ENCODE assay signal across 12 cellular contexts in genomic region chr12:34402899-34403705, GRCh38.
DNase-seq lines count a peak whose midpoint lies in the region; ATAC-seq and TF ChIP-seq lines count a peak whose summit lies in the region.
"Had no signal": no experiment of that assay in that cellular context is flagged by ENCODE, and none has a peak within 500 bp of the region (broad histone marks: within the 10 kb centered on the region; RNA-seq: fewer than 3 reads in every experiment).

No MANE protein-coding gene starts in this region.

- no peaks in the 10 kb centered on the region for H3K36me3 ChIP-seq in RWPE2 (ENCODE audit: low read depth)
- no peaks in the 10 kb centered on the region for H3K36me3 ChIP-seq in trophoblast cell (ENCODE audit: control insufficient read depth in 1 of 2, insufficient read depth in 2 of 2, low read length in 2 of 2)
- no peaks in the 10 kb centered on the region for H3K36me3 ChIP-seq in MG63

- H3K9me3 ChIP-seq in RWPE2 (ENCODE audit: severe bottlenecking) = peaks cover 11% of the 10 kb centered on the region
- H3K9me3 ChIP-seq in trophoblast cell (ENCODE audit: insufficient read depth, low read depth, low read length) = peaks cover 90% of the 10 kb centered on the region
- no peaks in the 10 kb centered on the region; the same call in 1 of the 2 replicates for H3K9me3 ChIP-seq in MG63

- no peak overlapping the region for H3K27ac ChIP-seq in RWPE2 (ENCODE audit: poor library complexity, severe bottlenecking)
- no peak overlapping the region for H3K27ac ChIP-seq in trophoblast cell (ENCODE audit: low read depth, low read length)

- no peak overlapping the region for H3K23ac ChIP-seq in trophoblast cell (ENCODE audit: low read length)

- H2BK120ac ChIP-seq in trophoblast cell (ENCODE audit: insufficient read depth, low read length, poor library complexity) = no peak overlapping the region

- intact Hi-C loops in Right ventricle myocardium inferior (cut with DNase I) = no loop called here

- H2BK5ac ChIP-seq in trophoblast cell (ENCODE audit: low read depth, low read length, poor library complexity) = no peak overlapping the region

- H3K14ac ChIP-seq in trophoblast cell (ENCODE audit: low read length) = no peak overlapping the region

- H2BK12ac ChIP-seq in trophoblast cell (ENCODE audit: low read length) = no peak overlapping the region

- no peak overlapping the region for H4K91ac ChIP-seq in trophoblast cell (ENCODE audit: low read depth, low read length)

- H2AK5ac ChIP-seq in trophoblast cell (ENCODE audit: low read length) = no peak overlapping the region

- ATAC-seq in RWPE2 (ENCODE audit: low read depth) (no peak), Right ventricle myocardium inferior (no peak), HG03571 (IDR thresholded peaks at IDR 0.05; ENCODE audit: unreplicated experiment) (no peak)
- ATAC-seq: CD8-positive, alpha-beta T cell had no signal

- H3K79me1 ChIP-seq in trophoblast cell (ENCODE audit: low read length) = no peaks in the 10 kb centered on the region

- H3K4me3 ChIP-seq in RWPE2 (ENCODE audit: severe bottlenecking) (no peak overlapping the region), trophoblast cell (ENCODE audit: low read depth, low read length) (peak overlapping the region; percentile 13), MG63 (no peak overlapping the region)

- DNase-seq in GM03348 (ENCODE audit: low spot score) (peak; percentile 2), RWPE2 (ENCODE audit: low spot score) (peak; percentile 37), Right ventricle myocardium inferior (ENCODE audit: missing footprints) (peak; percentile 30), trophoblast cell (no peak), MG63 (no peak), DMS79 (lab: John Stamatoyannopoulos, UW) (no peak), NCI-H524 (lab: John Stamatoyannopoulos, UW) (no peak)
- DNase-seq: HCEC 1CT, mesenchymal stem cell, NCI-H2107 had no signal

- no peaks in the 10 kb centered on the region for H3K4me1 ChIP-seq in RWPE2 (ENCODE audit: insufficient read depth, poor library complexity, severe bottlenecking)
- no peaks in the 10 kb centered on the region for H3K4me1 ChIP-seq in trophoblast cell (ENCODE audit: control insufficient read depth in 1 of 2, insufficient read depth in 2 of 2, low read length in 2 of 2)

- H3K27me3 ChIP-seq in RWPE2 (ENCODE audit: insufficient read depth, poor library complexity, severe bottlenecking) = no peaks in the 10 kb centered on the region
- peaks cover 2% of the 10 kb centered on the region for H3K27me3 ChIP-seq in trophoblast cell (ENCODE audit: insufficient read depth, low read length)
- no peaks in the 10 kb centered on the region for H3K27me3 ChIP-seq in MG63

- H3K18ac ChIP-seq in trophoblast cell (ENCODE audit: low read length) = no peak overlapping the region

- H3K4me2 ChIP-seq in trophoblast cell (ENCODE audit: low read length) = no peak overlapping the region

- H4K12ac ChIP-seq in trophoblast cell (ENCODE audit: low read depth, low read length) = no peak overlapping the region

- H3K9ac ChIP-seq in trophoblast cell (ENCODE audit: low read length) = no peak overlapping the region

- no peak overlapping the region for H4K8ac ChIP-seq in trophoblast cell (ENCODE audit: low read depth, low read length)

- no peak for TF ChIP-seq CTCF in RWPE2 (IDR thresholded peaks at IDR 0.05; ENCODE audit: poor library complexity, severe bottlenecking)

- no CpG with 5 or more reads among the region's 33 CpGs for WGBS in trophoblast cell (ENCODE audit: extremely low coverage, insufficient coverage, insufficient read length)

- H3K4ac ChIP-seq in trophoblast cell (ENCODE audit: low read depth, low read length) = no peak overlapping the region

- no peak overlapping the region for H2AFZ ChIP-seq in trophoblast cell (ENCODE audit: insufficient read depth, low read length, poor library complexity)

- H3K79me2 ChIP-seq in trophoblast cell (ENCODE audit: control insufficient read depth, insufficient read depth, low read length, poor library complexity) = no peaks in the 10 kb centered on the region

Comparison
In these comparisons a context has a peak if more than half of its experiments do, and no peak if none do; other contexts are left out.
1. DNase-seq: peak in GM03348 (single experiment), RWPE2 (single experiment) and Right ventricle myocardium inferior (single experiment); none in trophoblast cell (0 of 2), MG63 (single experiment), DMS79 (single experiment) and NCI-H524 (0 of 2).